14 cellular contexts compared by ENCODE assay signal in genomic region chr6:150764638-150765456, GRCh38.
DNase-seq lines count a peak whose midpoint lies in the region; ATAC-seq lines count a peak whose summit lies in the region.
"Had no signal": no experiment of that assay in that cellular context is flagged by ENCODE, and none has a peak within 500 bp of the region (broad histone marks: within the 10 kb centered on the region; RNA-seq: fewer than 3 reads in every experiment).

No MANE protein-coding gene starts in this region.

- H3K9me3 Mint-ChIP-seq in T-helper 2 cell treated with Interferon-gamma antibody and Interleukin-4, amounts not matched to agents 5 μg/mL and 100 μg/mL, for 36 hours = no peaks in the 10 kb centered on the region
- H3K9me3 Mint-ChIP-seq: activated T-cell treated with anti-CD3 and anti-CD28 coated beads, Interleukin-2, amount 50 U/mL, for 24 hours had no signal

- no peaks in the 10 kb centered on the region for H3K36me3 Mint-ChIP-seq in T-helper 2 cell treated with Interferon-gamma antibody and Interleukin-4, amounts not matched to agents 5 μg/mL and 100 μg/mL, for 36 hours (ENCODE audit: low read depth)

- intact Hi-C loops in sciatic nerve (cut with DNase I) = no loop called here

- H3K4me3 Mint-ChIP-seq in T-helper 2 cell treated with Interferon-gamma antibody and Interleukin-4, amounts not matched to agents 5 μg/mL and 100 μg/mL, for 36 hours = no peak overlapping the region
- H3K4me3 Mint-ChIP-seq: activated T-cell treated with anti-CD3 and anti-CD28 coated beads, Interleukin-2, amount 50 U/mL, for 24 hours had no signal

- H3K27me3 Mint-ChIP-seq in T-helper 2 cell treated with Interferon-gamma antibody and Interleukin-4, amounts not matched to agents 5 μg/mL and 100 μg/mL, for 36 hours (ENCODE audit: low read depth) = peaks cover 6% of the 10 kb centered on the region
- H3K27me3 Mint-ChIP-seq: activated T-cell treated with anti-CD3 and anti-CD28 coated beads, Interleukin-2, amount 50 U/mL, for 24 hours had no signal

- ATAC-seq in GM19328 (IDR thresholded peaks at IDR 0.05; ENCODE audit: unreplicated experiment) (peak; percentile 22), HG02798 (IDR thresholded peaks at IDR 0.05; ENCODE audit: poor library complexity, unreplicated experiment) (peak; percentile 43), sciatic nerve (peak; percentile 21), HG03378 (IDR thresholded peaks at IDR 0.05; ENCODE audit: unreplicated experiment) (no peak)
- ATAC-seq: foreskin keratinocyte had no signal

- H3K27ac Mint-ChIP-seq in T-helper 2 cell treated with Interferon-gamma antibody and Interleukin-4, amounts not matched to agents 5 μg/mL and 100 μg/mL, for 36 hours = no peak overlapping the region
- H3K27ac Mint-ChIP-seq: activated T-cell treated with anti-CD3 and anti-CD28 coated beads, Interleukin-2, amount 50 U/mL, for 24 hours had no signal

- H3K4me1 Mint-ChIP-seq in T-helper 2 cell treated with Interferon-gamma antibody and Interleukin-4, amounts not matched to agents 5 μg/mL and 100 μg/mL, for 36 hours (ENCODE audit: low read depth) = no peaks in the 10 kb centered on the region

- DNase-seq in NCI-H1105 treated with DMSO at 0.1 percent for 48 hours (lab: John Stamatoyannopoulos, UW) (peak; percentile 50), sciatic nerve (ENCODE audit: low spot score) (no peak), T-helper 2 cell (no peak), NCI-H510A treated with DMSO at 0.1 percent for 48 hours (lab: John Stamatoyannopoulos, UW) (no peak)
- no peak for DNase-seq in T-helper 2 cell treated with Interferon-gamma antibody and Interleukin-4, amounts not matched to agents 5 μg/mL and 100 μg/mL, for 36 hours (ENCODE audit: low spot score)
- DNase-seq: activated T-cell treated with anti-CD3 and anti-CD28 coated beads, Interleukin-2, amount 50 U/mL, for 24 hours; DND-41; foreskin keratinocyte; GM23248; mammary epithelial cell; stomach had no signal
